Comparison of ENCODE assay signal across 18 cellular contexts in genomic region chr13:88051746-88052482, GRCh38.
A peak's percentile ranks its signal among the peaks of the same experiment; 100 is the strongest.
DNase-seq lines count a peak whose midpoint lies in the region; ATAC-seq and TF ChIP-seq lines count a peak whose summit lies in the region.
"Had no signal": no experiment of that assay in that cellular context is flagged by ENCODE, and none has a peak within 500 bp of the region (broad histone marks: within the 10 kb centered on the region; RNA-seq: fewer than 3 reads in every experiment).

No MANE protein-coding gene starts in this region.

- no peak overlapping the region for H2BK15ac ChIP-seq in neuronal stem cell (ENCODE audit: low read length)

- H3K18ac ChIP-seq in neuronal stem cell (ENCODE audit: low read length), result peak overlapping the region; percentile 71

- H2BK5ac ChIP-seq in neuronal stem cell (ENCODE audit: low read length), result no peak overlapping the region

- H4K20me1 ChIP-seq in GM23338 (replicated peaks; ENCODE audit: insufficient read depth), result no peaks in the 10 kb centered on the region
- H4K20me1 ChIP-seq: BLaER1 treated with 17β-estradiol and CSF1 and Interleukin-3, amounts not matched to agents 10 nM and 100 nM had no signal

- no peak overlapping the region for H3K4me3 Mint-ChIP-seq in GM23338

- no peaks in the 10 kb centered on the region for H3K9me3 ChIP-seq in BE2C
- peaks cover 3 to 5% of the 10 kb centered on the region in 2 donors for H3K9me3 ChIP-seq in neuronal stem cell (replicated peaks in 1 of 2; ENCODE audit: control insufficient read depth in 2 of 2, insufficient read depth in 1 of 2, low read depth in 1 of 2, low read length in 2 of 2)

- H2BK12ac ChIP-seq in neuronal stem cell (ENCODE audit: low read length), result peak overlapping the region; percentile 73

- no peak overlapping the region for H3K14ac ChIP-seq in neuronal stem cell (ENCODE audit: low read length)

- H3K36me3 ChIP-seq in BE2C (no peaks in the 10 kb centered on the region), GM23338 (ENCODE audit: insufficient read depth) (0 out of 2 replicates have a peak, but pooled peaks cover 13% of the 10 kb centered on the region), neuronal stem cell (replicated peaks in 1 of 2; ENCODE audit: control insufficient read depth in 2 of 2, insufficient read depth in 2 of 2, low read length in 2 of 2) (no peaks in the 10 kb centered on the region)
- H3K36me3 ChIP-seq: BLaER1 treated with 17β-estradiol and CSF1 and Interleukin-3, amounts not matched to agents 10 nM and 100 nM had no signal

- peaks cover 7% of the 10 kb centered on the region; the same call in 1 of the 2 replicates for H3K9me2 ChIP-seq in GM23338 (ENCODE audit: insufficient read depth)

- no peak overlapping the region for H3K9ac ChIP-seq in neuronal stem cell (ENCODE audit: low read depth, low read length, poor library complexity)
- H3K9ac ChIP-seq: BLaER1 treated with 17β-estradiol and CSF1 and Interleukin-3, amounts not matched to agents 10 nM and 100 nM had no signal

- H3K4me3 ChIP-seq in BE2C (ENCODE audit: low read depth, low read length), result no peak overlapping the region
- no peak overlapping the region for H3K4me3 ChIP-seq in GM23338
- no peak overlapping the region for H3K4me3 ChIP-seq in neuronal stem cell (ENCODE audit: low read length in 2 of 2)
- H3K4me3 ChIP-seq: BLaER1 treated with 17β-estradiol and CSF1 and Interleukin-3, amounts not matched to agents 10 nM and 100 nM had no signal

- H4K8ac ChIP-seq in neuronal stem cell (ENCODE audit: low read depth, low read length), result no peak overlapping the region

- H2AFZ ChIP-seq in GM23338, result no peak overlapping the region
- H2AFZ ChIP-seq in neuronal stem cell (ENCODE audit: low read length), result no peak overlapping the region

- no peak overlapping the region for H3K27ac Mint-ChIP-seq in GM23338

- H3K9me3 Mint-ChIP-seq in GM23338, result peaks cover 31% of the 10 kb centered on the region

- no peaks in the 10 kb centered on the region for H3F3A ChIP-seq in GM23338 (replicated peaks; ENCODE audit: low read depth)

- peaks cover 25% of the 10 kb centered on the region; the same call in 2 of the 3 replicates for H3K36me3 Mint-ChIP-seq in GM23338 (ENCODE audit: low read depth)

- no peaks in the 10 kb centered on the region for H3K4me1 ChIP-seq in BE2C
- no peaks in the 10 kb centered on the region for H3K4me1 ChIP-seq in GM23338 (ENCODE audit: insufficient read depth)
- no peaks in the 10 kb centered on the region for H3K4me1 ChIP-seq in neuronal stem cell (ENCODE audit: control insufficient read depth in 2 of 2, insufficient read depth in 1 of 2, low read depth in 1 of 2, low read length in 2 of 2)
- H3K4me1 ChIP-seq: BLaER1 treated with 17β-estradiol and CSF1 and Interleukin-3, amounts not matched to agents 10 nM and 100 nM had no signal

- TF ChIP-seq CTCF in BE2C (IDR thresholded peaks at IDR 0.05; ENCODE audit: low read depth, low read length), result no peak
- TF ChIP-seq CTCF in GM23338 (conservative IDR thresholded peaks at IDR 0.05; ENCODE audit: low read depth in 2 of 2), result no peak

- no peaks in the 10 kb centered on the region for H3K4me1 Mint-ChIP-seq in GM23338

- H4K91ac ChIP-seq in neuronal stem cell (ENCODE audit: low read depth, low read length, poor library complexity), result no peak overlapping the region

- no peak overlapping the region for H3K4me2 ChIP-seq in GM23338
- no peak overlapping the region for H3K4me2 ChIP-seq in neuronal stem cell (ENCODE audit: insufficient read depth, low read length, poor library complexity, severe bottlenecking)
- H3K4me2 ChIP-seq: BLaER1 treated with 17β-estradiol and CSF1 and Interleukin-3, amounts not matched to agents 10 nM and 100 nM had no signal

- no peak overlapping the region for H3K23ac ChIP-seq in neuronal stem cell (ENCODE audit: low read depth, low read length, poor library complexity)

- no peak overlapping the region for H2BK120ac ChIP-seq in neuronal stem cell (ENCODE audit: low read depth, low read length)

- H3K27me3 Mint-ChIP-seq in GM23338 (ENCODE audit: insufficient read depth, low read depth, poor library complexity), result peaks cover 2% of the 10 kb centered on the region

- no peaks in the 10 kb centered on the region for H3K27me3 ChIP-seq in BE2C
- no peaks in the 10 kb centered on the region for H3K27me3 ChIP-seq in GM23338 (ENCODE audit: insufficient read depth)
- no peaks in the 10 kb centered on the region for H3K27me3 ChIP-seq in neuronal stem cell (ENCODE audit: control insufficient read depth in 3 of 3, insufficient read depth in 3 of 3, low read depth in 1 of 3, low read length in 3 of 3)
- H3K27me3 ChIP-seq: BLaER1 treated with 17β-estradiol and CSF1 and Interleukin-3, amounts not matched to agents 10 nM and 100 nM had no signal

- WGBS in neuronal stem cell (ENCODE audit: extremely low coverage in 2 of 2, insufficient read length in 2 of 2, insufficient replicate concordance in 1 of 2), 2 donors, result no CpG with 5 or more reads among the region's 8 CpGs

- H3K79me1 ChIP-seq in neuronal stem cell (ENCODE audit: low read depth, low read length), result no peaks in the 10 kb centered on the region

- DNase-seq in BE2C, result peak; percentile 12
- peak; percentile 2 for DNase-seq in GM23338 (ENCODE audit: low spot score)
- peak; percentile 4 for DNase-seq in UCSD-AML1 (lab: John Stamatoyannopoulos, UW; ENCODE audit: unreplicated experiment)
- DNase-seq in neuronal stem cell (ENCODE audit: low spot score), result no peak
- DNase-seq in mesenteric fat pad (ENCODE audit: low spot score), result no peak
- DNase-seq in SK-N-DZ (ENCODE audit: low spot score), result no peak
- no peak for DNase-seq in dedifferentiated amniotic fluid mesenchymal stem cell (ENCODE audit: extremely low spot score)
- no peak for DNase-seq in activated CD4-positive, alpha-beta T cell treated with anti-CD3 and anti-CD28 coated beads, Interleukin-2, amount 50 U/mL, for 48 hours
- DNase-seq: DMS153, Kasumi-1, NCI-H1092, NCI-H2107, NCI-H345, NCI-H69, Right ventricle myocardium superior had no signal

- no peak overlapping the region for H2AK5ac ChIP-seq in neuronal stem cell (ENCODE audit: low read depth, low read length)

- ATAC-seq in GM23338, result no peak
- ATAC-seq: HepG2, Panc1 had no signal

- no peak overlapping the region for H3K4ac ChIP-seq in neuronal stem cell (ENCODE audit: low read length)

- H3K27ac ChIP-seq in GM23338 (ENCODE audit: low read depth) (no peak overlapping the region), neuronal stem cell (replicated peaks; ENCODE audit: low read length) (no peak overlapping the region)
- H3K27ac ChIP-seq: BLaER1 treated with 17β-estradiol and CSF1 and Interleukin-3, amounts not matched to agents 10 nM and 100 nM had no signal

- no peaks in the 10 kb centered on the region for H3K79me2 ChIP-seq in GM23338 (replicated peaks; ENCODE audit: insufficient read depth)

TF ChIP-seq in GM23338, 12 proteins besides CTCF, POLR2A, EP300 and RAD21:
- TF ChIP-seq STAT1 (IDR thresholded peaks at IDR 0.05; ENCODE audit: unreplicated experiment), result no peak
- TF ChIP-seq ZNF114 (CRISPR knock-in tag; IDR thresholded peaks at IDR 0.05), result no peak
- TF ChIP-seq POLR2AphosphoS5 (IDR thresholded peaks at IDR 0.05; ENCODE audit: low read depth), result no peak

Comparison
In these comparisons a context has a peak if more than half of its experiments do, and no peak if none do; other contexts are left out.
1. DNase-seq: peak in BE2C (single experiment), GM23338 (single experiment) and UCSD-AML1 (single experiment); none in neuronal stem cell (single experiment), mesenteric fat pad (single experiment), SK-N-DZ (single experiment), dedifferentiated amniotic fluid mesenchymal stem cell (single experiment) and activated CD4-positive, alpha-beta T cell treated with anti-CD3 and anti-CD28 coated beads, Interleukin-2, amount 50 U/mL, for 48 hours (0 of 2).